ENCODE assay signal across 22 cellular contexts in genomic region chr7:28245108-28245868, GRCh38.
DNase-seq lines count a peak whose midpoint lies in the region; ATAC-seq, FAIRE-seq and TF ChIP-seq lines count a peak whose summit lies in the region.
"Had no signal": no experiment of that assay in that cellular context is flagged by ENCODE, and none has a peak within 500 bp of the region (broad histone marks: within the 10 kb centered on the region; RNA-seq: fewer than 3 reads in every experiment).

No MANE protein-coding gene starts in this region.

- peaks cover 0 to 7% (median 0%) of the 10 kb centered on the region in 4 experiments; a peak in 1 of 7 replicates for H3K4me1 ChIP-seq in H1 (replicated peaks in 1 of 4; ENCODE audit: control insufficient read depth in 3 of 4, insufficient read depth in 4 of 4, low read length in 3 of 4)
- H3K4me1 ChIP-seq in vagina = no peaks in the 10 kb centered on the region

- no peak overlapping the region for H3K18ac ChIP-seq in H1 (ENCODE audit: extremely low read depth, low read length)

- H2AFZ ChIP-seq in H1 (ENCODE audit: low read length) = no peak overlapping the region
- H2AFZ ChIP-seq: PC-9 had no signal

- no peaks in the 10 kb centered on the region for H4K20me1 ChIP-seq in H1 (replicated peaks in 1 of 2; ENCODE audit: control insufficient read depth in 1 of 2, insufficient read depth in 2 of 2, low read length in 2 of 2)
- H4K20me1 ChIP-seq: BLaER1 treated with 17β-estradiol and CSF1 and Interleukin-3, amounts not matched to agents 10 nM and 100 nM had no signal

- no peak for TF ChIP-seq EP300 in H1 (IDR thresholded peaks at IDR 0.05; ENCODE audit: borderline replicate concordance in 1 of 2, low read depth in 2 of 2, low read length in 2 of 2)

- peak overlapping the region; percentile 91 for H2BK120ac ChIP-seq in H1 (replicated peaks; ENCODE audit: low read depth, low read length)

- H3K27ac ChIP-seq in H1 (ENCODE audit: low read depth, low read length) (no peak overlapping the region), vagina (peak overlapping the region; percentile 30)
- H3K27ac ChIP-seq: BLaER1 treated with 17β-estradiol and CSF1 and Interleukin-3, amounts not matched to agents 10 nM and 100 nM; PC-9 had no signal

- no peaks in the 10 kb centered on the region for H3K79me2 ChIP-seq in H1 (ENCODE audit: control insufficient read depth in 1 of 2, insufficient read depth in 2 of 2, low read length in 2 of 2)

- H2BK15ac ChIP-seq in H1 (ENCODE audit: low read length) = no peak overlapping the region

- no peaks in the 10 kb centered on the region for H3K79me1 ChIP-seq in H1 (ENCODE audit: low read depth, low read length)

- H3K9ac ChIP-seq in H1 (replicated peaks in 1 of 4; ENCODE audit: extremely low read depth in 1 of 4, low read depth in 3 of 4, low read length in 3 of 4) = no peak overlapping the region
- H3K9ac ChIP-seq: BLaER1 treated with 17β-estradiol and CSF1 and Interleukin-3, amounts not matched to agents 10 nM and 100 nM had no signal

- 83% methylated on average over 9 of the region's 9 CpGs; no CpG with 5 or more reads in 1 of the 2 experiments for WGBS in H1 (ENCODE audit: extremely low coverage in 1 of 2, insufficient coverage in 1 of 2, insufficient read length in 1 of 2, insufficient replicate concordance in 2 of 2, low coverage in 1 of 2, low lambda C conversion rate in 2 of 2, missing lambda C conversion rate in 1 of 2), 2 experiments

- H4K5ac ChIP-seq in H1 (ENCODE audit: insufficient read length, low read depth, low read length) = no peak overlapping the region

- DNase-seq in SIG-M5 treated with dmso at 0.1 percent for 504 hours (lab: John Stamatoyannopoulos, UW; ENCODE audit: unreplicated experiment) = peak; percentile 36
- no peak for DNase-seq in SIG-M5 (lab: John Stamatoyannopoulos, UW)
- peak; percentile 63 for DNase-seq in NB4 (ENCODE audit: low read depth)
- no peak for DNase-seq in H1 (ENCODE audit: low read depth in 1 of 2, low spot score in 2 of 2)
- no peak for DNase-seq in vagina (ENCODE audit: extremely low spot score in 2 of 2)
- no peak for DNase-seq in effector CD4-positive, alpha-beta T cell
- DNase-seq in SW 1271 (lab: John Stamatoyannopoulos, UW) = no peak
- DNase-seq: DND-41, GOT3, NCI-H1105, NCI-H1694, NCI-H345, NCI-H526, PC-9, T-cell had no signal

- TF ChIP-seq CTCF in NB4 (IDR thresholded peaks at IDR 0.05; ENCODE audit: low read depth, low read length) (no peak), H1 (IDR thresholded peaks at IDR 0.05; ENCODE audit: control extremely low read depth in 1 of 3, insufficient read depth in 1 of 3, low read depth in 1 of 3, low read length in 3 of 3) (no peak; a peak in 1 of 4 replicates), vagina (IDR thresholded peaks at IDR 0.05) (no peak)

- intact Hi-C loops in vagina (cut with DNase I) = no loop called here

- H3K4ac ChIP-seq in H1 (replicated peaks; ENCODE audit: insufficient read length, low read depth, low read length) = peak overlapping the region; percentile 75

- H2BK20ac ChIP-seq in H1 (ENCODE audit: low read length) = no peak overlapping the region

- peak; percentile 40; a peak in 3 of 4 replicates for TF ChIP-seq RAD21 in H1 (IDR thresholded peaks at IDR 0.05 in 1 of 2, conservative IDR thresholded peaks at IDR 0.05 in 1 of 2; ENCODE audit: low read depth in 2 of 2, low read length in 2 of 2)

- H3K23me2 ChIP-seq in H1 (ENCODE audit: low read depth, low read length) = no peaks in the 10 kb centered on the region

- no peak overlapping the region for H2AK5ac ChIP-seq in H1 (ENCODE audit: low read depth, low read length)

- H3K9me3 ChIP-seq in H1 (ENCODE audit: insufficient read depth in 2 of 2, low read depth in 1 of 2, low read length in 1 of 2) (no peaks in the 10 kb centered on the region; a peak in 1 of 4 replicates), vagina (no peaks in the 10 kb centered on the region)

- H2BK12ac ChIP-seq in H1 (ENCODE audit: low read depth, low read length) = no peak overlapping the region

- CTCF ChIA-PET in H1 (lab: Charles Lee; ENCODE audit: partially characterized antibody) = interaction anchor here (0.9 to 1.2 kb wide), 2 partner anchors 149 to 382 kb away, joined by 3 to 4 read pairs; no protein-coding TSS in a partner anchor

- H4K8ac ChIP-seq in H1 (ENCODE audit: extremely low read depth, insufficient read depth, low read length) = no peak overlapping the region

- no peak overlapping the region for H3K23ac ChIP-seq in H1 (ENCODE audit: insufficient read length)

- no peak for ATAC-seq in GM21447 (IDR thresholded peaks at IDR 0.05; ENCODE audit: unreplicated experiment)
- ATAC-seq: K562, T-cell had no signal

- TF ChIP-seq POLR2A in NB4 (IDR thresholded peaks at IDR 0.05; ENCODE audit: extremely low read depth, insufficient read length) = no peak
- TF ChIP-seq POLR2A in H1 (IDR thresholded peaks at IDR 0.05; ENCODE audit: control extremely low read depth in 1 of 2, low read depth in 2 of 2, low read length in 2 of 2) = no peak
- TF ChIP-seq POLR2A in vagina (IDR thresholded peaks at IDR 0.05) = no peak

- no peaks in the 10 kb centered on the region for H3K36me3 ChIP-seq in H1 (ENCODE audit: control insufficient read depth in 2 of 4, insufficient read depth in 4 of 4, low read length in 3 of 4)
- H3K36me3 ChIP-seq in vagina = no peaks in the 10 kb centered on the region
- H3K36me3 ChIP-seq: BLaER1 treated with 17β-estradiol and CSF1 and Interleukin-3, amounts not matched to agents 10 nM and 100 nM had no signal

- H3K4me2 ChIP-seq in H1 (ENCODE audit: insufficient read depth in 1 of 2, low read depth in 2 of 2, low read length in 2 of 2) = no peak overlapping the region
- H3K4me2 ChIP-seq: BLaER1 treated with 17β-estradiol and CSF1 and Interleukin-3, amounts not matched to agents 10 nM and 100 nM; PC-9 had no signal

- FAIRE-seq in H1 (lab: Jason Lieb, UNC) = no peak
- FAIRE-seq: A204.1, G401.6, GM12891, GM18507, K562 had no signal

- no peak overlapping the region for H3K14ac ChIP-seq in H1 (ENCODE audit: insufficient read length)

- peak overlapping the region; percentile 29 for H4K91ac ChIP-seq in H1 (replicated peaks; ENCODE audit: insufficient read length, low read length)

- H3K27me3 ChIP-seq in H1 (replicated peaks in 1 of 4; ENCODE audit: control insufficient read depth in 3 of 4, extremely low read depth in 1 of 4, insufficient read depth in 3 of 4, low read length in 3 of 4) = no peaks in the 10 kb centered on the region
- H3K27me3 ChIP-seq in vagina = no peaks in the 10 kb centered on the region
- H3K27me3 ChIP-seq: BLaER1 treated with 17β-estradiol and CSF1 and Interleukin-3, amounts not matched to agents 10 nM and 100 nM had no signal

- peak overlapping the region; percentile 11; the same call in 1 of the 2 replicates for H2BK5ac ChIP-seq in H1 (ENCODE audit: low read depth, low read length)

- POLR2A ChIA-PET in H1 (lab: Charles Lee; ENCODE audit: partially characterized antibody) = interaction anchor here (0.7 kb wide), 1 partner anchor 9 kb away, joined by 3 read pairs; no protein-coding TSS in a partner anchor

- no peak overlapping the region for H3K4me3 ChIP-seq in NB4 (ENCODE audit: low read depth, low read length)
- no peak overlapping the region for H3K4me3 ChIP-seq in H1 (ENCODE audit: extremely low read depth in 1 of 4, insufficient read depth in 2 of 4, low read depth in 3 of 4, low read length in 4 of 4)
- H3K4me3 ChIP-seq in vagina = no peak overlapping the region
- H3K4me3 ChIP-seq: BLaER1 treated with 17β-estradiol and CSF1 and Interleukin-3, amounts not matched to agents 10 nM and 100 nM; K562; PC-9 had no signal

- H3K56ac ChIP-seq in H1 (replicated peaks; ENCODE audit: insufficient read length, low read depth, low read length) = no peak overlapping the region

TF ChIP-seq in H1, 55 proteins besides CTCF, POLR2A, EP300 and RAD21 (continues in another document):
- TF ChIP-seq TCF12 (IDR thresholded peaks at IDR 0.05; ENCODE audit: low read depth, low read length) (no peak), SAP30 (IDR thresholded peaks at IDR 0.05; ENCODE audit: insufficient read depth, insufficient replicate concordance, low read length) (no peak), NANOG (IDR thresholded peaks at IDR 0.05; ENCODE audit: insufficient read depth, low read depth, low read length, poor library complexity, severe bottlenecking) (no peak)

Comparison
In these comparisons a context has a peak if more than half of its experiments do, and no peak if none do; other contexts are left out.
1. DNase-seq: peak in SIG-M5 treated with dmso at 0.1 percent for 504 hours (single experiment) and NB4 (single experiment); none in SIG-M5 (single experiment), H1 (0 of 2), vagina (0 of 2), effector CD4-positive, alpha-beta T cell (single experiment) and SW 1271 (0 of 2).